Comparison of ENCODE assay signal across 1 cellular context in the genomic region with DNA sequence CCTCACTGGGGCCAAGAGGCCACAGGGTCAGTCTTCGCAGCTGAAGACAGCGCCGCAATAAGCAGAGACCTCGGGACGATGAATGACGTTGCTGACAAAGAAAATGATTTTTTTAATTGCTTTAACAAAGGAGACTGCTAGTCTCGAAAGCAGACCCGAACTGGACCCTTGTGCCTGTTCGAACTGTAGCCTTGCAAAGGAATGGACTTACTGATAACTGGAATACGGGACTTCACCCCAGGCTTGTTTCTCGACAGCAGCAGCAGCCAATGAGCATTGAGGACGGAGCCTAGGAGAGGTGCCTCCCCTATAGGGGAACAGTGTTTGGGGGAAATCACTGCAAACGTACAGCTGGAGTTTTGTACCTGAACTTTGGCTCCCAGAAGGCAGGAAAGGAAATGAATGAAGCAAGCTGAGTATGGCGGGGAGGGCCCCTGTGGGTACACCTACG.
TF ChIP-seq lines count a peak whose summit lies in the region.

No MANE protein-coding gene starts in this region.

TF ChIP-seq in HepG2, 621 proteins besides CTCF, POLR2A, EP300 and RAD21 (continued from another document and continues in another):
- TF ChIP-seq, protein P1, sequence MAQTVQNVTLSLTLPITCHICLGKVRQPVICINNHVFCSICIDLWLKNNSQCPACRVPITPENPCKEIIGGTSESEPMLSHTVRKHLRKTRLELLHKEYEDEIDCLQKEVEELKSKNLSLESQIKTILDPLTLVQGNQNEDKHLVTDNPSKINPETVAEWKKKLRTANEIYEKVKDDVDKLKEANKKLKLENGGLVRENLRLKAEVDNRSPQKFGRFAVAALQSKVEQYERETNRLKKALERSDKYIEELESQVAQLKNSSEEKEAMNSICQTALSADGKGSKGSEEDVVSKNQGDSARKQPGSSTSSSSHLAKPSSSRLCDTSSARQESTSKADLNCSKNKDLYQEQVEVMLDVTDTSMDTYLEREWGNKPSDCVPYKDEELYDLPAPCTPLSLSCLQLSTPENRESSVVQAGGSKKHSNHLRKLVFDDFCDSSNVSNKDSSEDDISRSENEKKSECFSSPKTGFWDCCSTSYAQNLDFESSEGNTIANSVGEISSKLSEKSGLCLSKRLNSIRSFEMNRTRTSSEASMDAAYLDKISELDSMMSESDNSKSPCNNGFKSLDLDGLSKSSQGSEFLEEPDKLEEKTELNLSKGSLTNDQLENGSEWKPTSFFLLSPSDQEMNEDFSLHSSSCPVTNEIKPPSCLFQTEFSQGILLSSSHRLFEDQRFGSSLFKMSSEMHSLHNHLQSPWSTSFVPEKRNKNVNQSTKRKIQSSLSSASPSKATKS (CRISPR knock-in tag; IDR thresholded peaks at IDR 0.05) = 0 out of 2 replicates have a peak, but pooled peaks have one; percentile 73
- TF ChIP-seq, protein P2, sequence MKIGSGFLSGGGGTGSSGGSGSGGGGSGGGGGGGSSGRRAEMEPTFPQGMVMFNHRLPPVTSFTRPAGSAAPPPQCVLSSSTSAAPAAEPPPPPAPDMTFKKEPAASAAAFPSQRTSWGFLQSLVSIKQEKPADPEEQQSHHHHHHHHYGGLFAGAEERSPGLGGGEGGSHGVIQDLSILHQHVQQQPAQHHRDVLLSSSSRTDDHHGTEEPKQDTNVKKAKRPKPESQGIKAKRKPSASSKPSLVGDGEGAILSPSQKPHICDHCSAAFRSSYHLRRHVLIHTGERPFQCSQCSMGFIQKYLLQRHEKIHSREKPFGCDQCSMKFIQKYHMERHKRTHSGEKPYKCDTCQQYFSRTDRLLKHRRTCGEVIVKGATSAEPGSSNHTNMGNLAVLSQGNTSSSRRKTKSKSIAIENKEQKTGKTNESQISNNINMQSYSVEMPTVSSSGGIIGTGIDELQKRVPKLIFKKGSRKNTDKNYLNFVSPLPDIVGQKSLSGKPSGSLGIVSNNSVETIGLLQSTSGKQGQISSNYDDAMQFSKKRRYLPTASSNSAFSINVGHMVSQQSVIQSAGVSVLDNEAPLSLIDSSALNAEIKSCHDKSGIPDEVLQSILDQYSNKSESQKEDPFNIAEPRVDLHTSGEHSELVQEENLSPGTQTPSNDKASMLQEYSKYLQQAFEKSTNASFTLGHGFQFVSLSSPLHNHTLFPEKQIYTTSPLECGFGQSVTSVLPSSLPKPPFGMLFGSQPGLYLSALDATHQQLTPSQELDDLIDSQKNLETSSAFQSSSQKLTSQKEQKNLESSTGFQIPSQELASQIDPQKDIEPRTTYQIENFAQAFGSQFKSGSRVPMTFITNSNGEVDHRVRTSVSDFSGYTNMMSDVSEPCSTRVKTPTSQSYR (CRISPR knock-in tag; IDR thresholded peaks at IDR 0.05; ENCODE audit: borderline replicate concordance) = 0 out of 2 replicates have a peak, but pooled peaks have one; percentile 14
- TF ChIP-seq BRD4 (CRISPR knock-in tag; IDR thresholded peaks at IDR 0.05) = no peak; the same call in 1 of the 2 replicates
- no peak for TF ChIP-seq GABPA (IDR thresholded peaks at IDR 0.05; ENCODE audit: low read depth, low read length)
- TF ChIP-seq GABPA (CRISPR knock-in tag; IDR thresholded peaks at IDR 0.05; ENCODE audit: low read depth) = peak; percentile 53; the same call in 1 of the 2 replicates
- no peak for TF ChIP-seq SUZ12 (IDR thresholded peaks at IDR 0.05; ENCODE audit: low read depth, low read length)
- peak; percentile 37; the same call in 1 of the 2 replicates for TF ChIP-seq CEBPB (IDR thresholded peaks at IDR 0.05; ENCODE audit: borderline replicate concordance, low read depth, low read length)
- TF ChIP-seq RORA (CRISPR knock-in tag; IDR thresholded peaks at IDR 0.05) = no peak
- peak; percentile 78 for TF ChIP-seq TAF1 (CRISPR knock-in tag; IDR thresholded peaks at IDR 0.05)
- TF ChIP-seq RELA (CRISPR knock-in tag; IDR thresholded peaks at IDR 0.05) = no peak
- peak; percentile 84 for TF ChIP-seq NCOR1 (IDR thresholded peaks at IDR 0.05; ENCODE audit: borderline replicate concordance, low read length)
- TF ChIP-seq, protein P3, sequence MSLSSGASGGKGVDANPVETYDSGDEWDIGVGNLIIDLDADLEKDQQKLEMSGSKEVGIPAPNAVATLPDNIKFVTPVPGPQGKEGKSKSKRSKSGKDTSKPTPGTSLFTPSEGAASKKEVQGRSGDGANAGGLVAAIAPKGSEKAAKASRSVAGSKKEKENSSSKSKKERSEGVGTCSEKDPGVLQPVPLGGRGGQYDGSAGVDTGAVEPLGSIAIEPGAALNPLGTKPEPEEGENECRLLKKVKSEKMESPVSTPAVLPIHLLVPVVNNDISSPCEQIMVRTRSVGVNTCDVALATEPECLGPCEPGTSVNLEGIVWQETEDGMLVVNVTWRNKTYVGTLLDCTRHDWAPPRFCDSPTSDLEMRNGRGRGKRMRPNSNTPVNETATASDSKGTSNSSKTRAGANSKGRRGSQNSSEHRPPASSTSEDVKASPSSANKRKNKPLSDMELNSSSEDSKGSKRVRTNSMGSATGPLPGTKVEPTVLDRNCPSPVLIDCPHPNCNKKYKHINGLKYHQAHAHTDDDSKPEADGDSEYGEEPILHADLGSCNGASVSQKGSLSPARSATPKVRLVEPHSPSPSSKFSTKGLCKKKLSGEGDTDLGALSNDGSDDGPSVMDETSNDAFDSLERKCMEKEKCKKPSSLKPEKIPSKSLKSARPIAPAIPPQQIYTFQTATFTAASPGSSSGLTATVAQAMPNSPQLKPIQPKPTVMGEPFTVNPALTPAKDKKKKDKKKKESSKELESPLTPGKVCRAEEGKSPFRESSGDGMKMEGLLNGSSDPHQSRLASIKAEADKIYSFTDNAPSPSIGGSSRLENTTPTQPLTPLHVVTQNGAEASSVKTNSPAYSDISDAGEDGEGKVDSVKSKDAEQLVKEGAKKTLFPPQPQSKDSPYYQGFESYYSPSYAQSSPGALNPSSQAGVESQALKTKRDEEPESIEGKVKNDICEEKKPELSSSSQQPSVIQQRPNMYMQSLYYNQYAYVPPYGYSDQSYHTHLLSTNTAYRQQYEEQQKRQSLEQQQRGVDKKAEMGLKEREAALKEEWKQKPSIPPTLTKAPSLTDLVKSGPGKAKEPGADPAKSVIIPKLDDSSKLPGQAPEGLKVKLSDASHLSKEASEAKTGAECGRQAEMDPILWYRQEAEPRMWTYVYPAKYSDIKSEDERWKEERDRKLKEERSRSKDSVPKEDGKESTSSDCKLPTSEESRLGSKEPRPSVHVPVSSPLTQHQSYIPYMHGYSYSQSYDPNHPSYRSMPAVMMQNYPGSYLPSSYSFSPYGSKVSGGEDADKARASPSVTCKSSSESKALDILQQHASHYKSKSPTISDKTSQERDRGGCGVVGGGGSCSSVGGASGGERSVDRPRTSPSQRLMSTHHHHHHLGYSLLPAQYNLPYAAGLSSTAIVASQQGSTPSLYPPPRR (CRISPR knock-in tag; IDR thresholded peaks at IDR 0.05; ENCODE audit: borderline replicate concordance) = peak; percentile 64; the same call in 1 of the 2 replicates
- TF ChIP-seq ZNF253 (CRISPR knock-in tag; IDR thresholded peaks at IDR 0.05; ENCODE audit: borderline replicate concordance) = 0 out of 2 replicates have a peak, but pooled peaks have one; percentile 20
- peak; percentile 70; the same call in 1 of the 2 replicates for TF ChIP-seq SOX13 (IDR thresholded peaks at IDR 0.05)
- TF ChIP-seq SOX13 (CRISPR knock-in tag; conservative IDR thresholded peaks at IDR 0.05 in 1 of 2, IDR thresholded peaks at IDR 0.05 in 1 of 2) = peak in 1 of 2 experiments; percentile 57; a peak in 3 of 4 replicates
- TF ChIP-seq, protein P4, sequence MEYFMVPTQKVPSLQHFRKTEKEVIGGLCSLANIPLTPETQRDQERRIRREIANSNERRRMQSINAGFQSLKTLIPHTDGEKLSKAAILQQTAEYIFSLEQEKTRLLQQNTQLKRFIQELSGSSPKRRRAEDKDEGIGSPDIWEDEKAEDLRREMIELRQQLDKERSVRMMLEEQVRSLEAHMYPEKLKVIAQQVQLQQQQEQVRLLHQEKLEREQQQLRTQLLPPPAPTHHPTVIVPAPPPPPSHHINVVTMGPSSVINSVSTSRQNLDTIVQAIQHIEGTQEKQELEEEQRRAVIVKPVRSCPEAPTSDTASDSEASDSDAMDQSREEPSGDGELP (IDR thresholded peaks at IDR 0.05; ENCODE audit: borderline replicate concordance, low read depth) = peak; percentile 97
- TF ChIP-seq NR2F2 (IDR thresholded peaks at IDR 0.05; ENCODE audit: borderline replicate concordance, low read depth) = peak; percentile 24; the same call in 1 of the 2 replicates
- TF ChIP-seq HNF4G (IDR thresholded peaks at IDR 0.05; ENCODE audit: borderline replicate concordance, low read depth, low read length) = peak; percentile 94
- peak; percentile 82; the same call in 1 of the 2 replicates for TF ChIP-seq HNF4G (CRISPR knock-in tag; IDR thresholded peaks at IDR 0.05; ENCODE audit: borderline replicate concordance, low read depth)
- TF ChIP-seq MAZ (IDR thresholded peaks at IDR 0.05; ENCODE audit: borderline replicate concordance, low read depth, low read length) = 0 out of 2 replicates have a peak, but pooled peaks have one; percentile 55
- 0 out of 2 replicates have a peak, but pooled peaks have one; percentile 33 for TF ChIP-seq MAZ (CRISPR knock-in tag; IDR thresholded peaks at IDR 0.05; ENCODE audit: low read depth)
- peak; percentile 49 for TF ChIP-seq ZFX (CRISPR knock-in tag; IDR thresholded peaks at IDR 0.05; ENCODE audit: low read depth)
- TF ChIP-seq ZNF850 (CRISPR knock-in tag; conservative IDR thresholded peaks at IDR 0.05) = no peak
- TF ChIP-seq, protein P5, sequence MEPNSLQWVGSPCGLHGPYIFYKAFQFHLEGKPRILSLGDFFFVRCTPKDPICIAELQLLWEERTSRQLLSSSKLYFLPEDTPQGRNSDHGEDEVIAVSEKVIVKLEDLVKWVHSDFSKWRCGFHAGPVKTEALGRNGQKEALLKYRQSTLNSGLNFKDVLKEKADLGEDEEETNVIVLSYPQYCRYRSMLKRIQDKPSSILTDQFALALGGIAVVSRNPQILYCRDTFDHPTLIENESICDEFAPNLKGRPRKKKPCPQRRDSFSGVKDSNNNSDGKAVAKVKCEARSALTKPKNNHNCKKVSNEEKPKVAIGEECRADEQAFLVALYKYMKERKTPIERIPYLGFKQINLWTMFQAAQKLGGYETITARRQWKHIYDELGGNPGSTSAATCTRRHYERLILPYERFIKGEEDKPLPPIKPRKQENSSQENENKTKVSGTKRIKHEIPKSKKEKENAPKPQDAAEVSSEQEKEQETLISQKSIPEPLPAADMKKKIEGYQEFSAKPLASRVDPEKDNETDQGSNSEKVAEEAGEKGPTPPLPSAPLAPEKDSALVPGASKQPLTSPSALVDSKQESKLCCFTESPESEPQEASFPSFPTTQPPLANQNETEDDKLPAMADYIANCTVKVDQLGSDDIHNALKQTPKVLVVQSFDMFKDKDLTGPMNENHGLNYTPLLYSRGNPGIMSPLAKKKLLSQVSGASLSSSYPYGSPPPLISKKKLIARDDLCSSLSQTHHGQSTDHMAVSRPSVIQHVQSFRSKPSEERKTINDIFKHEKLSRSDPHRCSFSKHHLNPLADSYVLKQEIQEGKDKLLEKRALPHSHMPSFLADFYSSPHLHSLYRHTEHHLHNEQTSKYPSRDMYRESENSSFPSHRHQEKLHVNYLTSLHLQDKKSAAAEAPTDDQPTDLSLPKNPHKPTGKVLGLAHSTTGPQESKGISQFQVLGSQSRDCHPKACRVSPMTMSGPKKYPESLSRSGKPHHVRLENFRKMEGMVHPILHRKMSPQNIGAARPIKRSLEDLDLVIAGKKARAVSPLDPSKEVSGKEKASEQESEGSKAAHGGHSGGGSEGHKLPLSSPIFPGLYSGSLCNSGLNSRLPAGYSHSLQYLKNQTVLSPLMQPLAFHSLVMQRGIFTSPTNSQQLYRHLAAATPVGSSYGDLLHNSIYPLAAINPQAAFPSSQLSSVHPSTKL (CRISPR knock-in tag; IDR thresholded peaks at IDR 0.05) = peak; percentile 64; the same call in 1 of the 2 replicates
- peak; percentile 46; the same call in 1 of the 2 replicates for TF ChIP-seq MEIS1 (CRISPR knock-in tag; IDR thresholded peaks at IDR 0.05; ENCODE audit: borderline replicate concordance)
- no peak for TF ChIP-seq ZNF713 (CRISPR knock-in tag; IDR thresholded peaks at IDR 0.05)
- TF ChIP-seq ZNF616 (CRISPR knock-in tag; IDR thresholded peaks at IDR 0.05; ENCODE audit: low read depth) = no peak
- 0 out of 2 replicates have a peak, but pooled peaks have one; percentile 46 for TF ChIP-seq ZBTB7A (CRISPR knock-in tag; IDR thresholded peaks at IDR 0.05)
- TF ChIP-seq FOXK2 (IDR thresholded peaks at IDR 0.05) = peak; percentile 47; the same call in 1 of the 2 replicates
- no peak for TF ChIP-seq TBL1XR1 (IDR thresholded peaks at IDR 0.05; ENCODE audit: borderline replicate concordance, low read length, partially characterized antibody)
- TF ChIP-seq, protein P6, sequence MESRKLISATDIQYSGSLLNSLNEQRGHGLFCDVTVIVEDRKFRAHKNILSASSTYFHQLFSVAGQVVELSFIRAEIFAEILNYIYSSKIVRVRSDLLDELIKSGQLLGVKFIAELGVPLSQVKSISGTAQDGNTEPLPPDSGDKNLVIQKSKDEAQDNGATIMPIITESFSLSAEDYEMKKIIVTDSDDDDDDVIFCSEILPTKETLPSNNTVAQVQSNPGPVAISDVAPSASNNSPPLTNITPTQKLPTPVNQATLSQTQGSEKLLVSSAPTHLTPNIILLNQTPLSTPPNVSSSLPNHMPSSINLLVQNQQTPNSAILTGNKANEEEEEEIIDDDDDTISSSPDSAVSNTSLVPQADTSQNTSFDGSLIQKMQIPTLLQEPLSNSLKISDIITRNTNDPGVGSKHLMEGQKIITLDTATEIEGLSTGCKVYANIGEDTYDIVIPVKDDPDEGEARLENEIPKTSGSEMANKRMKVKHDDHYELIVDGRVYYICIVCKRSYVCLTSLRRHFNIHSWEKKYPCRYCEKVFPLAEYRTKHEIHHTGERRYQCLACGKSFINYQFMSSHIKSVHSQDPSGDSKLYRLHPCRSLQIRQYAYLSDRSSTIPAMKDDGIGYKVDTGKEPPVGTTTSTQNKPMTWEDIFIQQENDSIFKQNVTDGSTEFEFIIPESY (CRISPR knock-in tag; IDR thresholded peaks at IDR 0.05) = no peak; the same call in 1 of the 2 replicates
- TF ChIP-seq ZEB1 (IDR thresholded peaks at IDR 0.05; ENCODE audit: insufficient replicate concordance, low read depth) = peak; percentile 78
- TF ChIP-seq KDM6A (CRISPR knock-in tag; IDR thresholded peaks at IDR 0.05; ENCODE audit: low read depth) = peak; percentile 55
- TF ChIP-seq POLR2G (IDR thresholded peaks at IDR 0.05; ENCODE audit: low read depth, low read length) = peak; percentile 86
- TF ChIP-seq, protein P7, sequence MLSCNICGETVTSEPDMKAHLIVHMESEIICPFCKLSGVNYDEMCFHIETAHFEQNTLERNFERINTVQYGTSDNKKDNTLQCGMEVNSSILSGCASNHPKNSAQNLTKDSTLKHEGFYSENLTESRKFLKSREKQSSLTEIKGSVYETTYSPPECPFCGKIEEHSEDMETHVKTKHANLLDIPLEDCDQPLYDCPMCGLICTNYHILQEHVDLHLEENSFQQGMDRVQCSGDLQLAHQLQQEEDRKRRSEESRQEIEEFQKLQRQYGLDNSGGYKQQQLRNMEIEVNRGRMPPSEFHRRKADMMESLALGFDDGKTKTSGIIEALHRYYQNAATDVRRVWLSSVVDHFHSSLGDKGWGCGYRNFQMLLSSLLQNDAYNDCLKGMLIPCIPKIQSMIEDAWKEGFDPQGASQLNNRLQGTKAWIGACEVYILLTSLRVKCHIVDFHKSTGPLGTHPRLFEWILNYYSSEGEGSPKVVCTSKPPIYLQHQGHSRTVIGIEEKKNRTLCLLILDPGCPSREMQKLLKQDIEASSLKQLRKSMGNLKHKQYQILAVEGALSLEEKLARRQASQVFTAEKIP (CRISPR knock-in tag; IDR thresholded peaks at IDR 0.05; ENCODE audit: borderline replicate concordance) = no peak
- TF ChIP-seq ZNF501 (CRISPR knock-in tag; IDR thresholded peaks at IDR 0.05) = peak; percentile 99
- TF ChIP-seq SRSF9 (IDR thresholded peaks at IDR 0.05; ENCODE audit: borderline replicate concordance, insufficient read depth, low read depth, low read length, poor library complexity, severe bottlenecking) = no peak
- TF ChIP-seq ZNF350 (CRISPR knock-in tag; IDR thresholded peaks at IDR 0.05; ENCODE audit: borderline replicate concordance, low read depth) = peak; percentile 69; the same call in 1 of the 2 replicates
- TF ChIP-seq FOXA3 (CRISPR knock-in tag; IDR thresholded peaks at IDR 0.05) = no peak; the same call in 1 of the 2 replicates
- TF ChIP-seq ZNF558 (CRISPR knock-in tag; IDR thresholded peaks at IDR 0.05; ENCODE audit: borderline replicate concordance) = no peak
